8 cellular contexts compared by ENCODE assay signal in the genomic region with DNA sequence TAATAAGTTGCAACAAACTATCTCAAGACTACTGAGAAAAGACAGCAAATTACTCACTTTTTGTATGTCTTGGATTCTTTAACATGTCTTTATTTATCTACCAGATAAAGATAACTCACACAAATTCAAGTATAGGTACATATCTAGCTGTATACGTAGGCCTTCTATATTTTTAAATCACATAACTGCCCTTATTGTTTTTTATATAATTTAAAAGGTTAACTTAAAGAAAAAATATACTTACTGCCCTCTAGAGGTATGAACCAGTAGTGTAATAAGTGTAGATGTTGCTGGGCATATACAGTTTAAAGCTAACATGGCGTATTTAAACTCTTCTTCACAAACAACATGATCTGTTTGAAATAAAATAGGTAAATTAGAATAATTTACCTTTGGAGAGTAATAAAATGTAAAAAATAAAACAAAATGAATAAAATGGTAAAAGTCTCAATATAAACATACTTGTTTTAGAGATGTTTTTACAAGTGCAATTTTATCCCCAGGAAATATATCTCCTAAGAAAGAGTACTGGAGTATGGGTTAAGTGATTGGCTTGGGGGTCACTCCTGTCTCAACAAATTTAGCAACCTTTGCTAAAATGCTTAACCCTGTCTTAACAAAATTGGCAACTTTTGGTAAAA.
DNase-seq lines count a peak whose midpoint lies in the region; ATAC-seq and TF ChIP-seq lines count a peak whose summit lies in the region.

No MANE protein-coding gene starts in this region.

- peak; percentile 13 for DNase-seq in GM10248 (ENCODE audit: extremely low spot score)
- peak; percentile 17 for DNase-seq in NCI-H2081 treated with DMSO at 0.1 percent for 48 hours (lab: John Stamatoyannopoulos, UW)
- DNase-seq in coronary artery (ENCODE audit: low spot score) = no peak
- peak; percentile 40 for DNase-seq in renal cortical epithelial cell (ENCODE audit: low read depth)
- no peak for DNase-seq in effector CD8-positive, alpha-beta T cell (lab: John Stamatoyannopoulos, UW)
- no peak for DNase-seq in stimulated activated naive CD4-positive, alpha-beta T cell treated with Interleukin-2 at 50 U/mL for 16 hours (lab: John Stamatoyannopoulos, UW)

- TF ChIP-seq CTCF in 22Rv1 (IDR thresholded peaks at IDR 0.05) (peak; percentile 88), GM10248 (IDR thresholded peaks at IDR 0.05; ENCODE audit: control extremely low read depth, extremely low read depth, low read depth, missing control alignments) (peak; percentile 51), coronary artery (IDR thresholded peaks at IDR 0.05) (peak; percentile 20)

- CTCF ChIA-PET in GM10248 (lab: Yijun Ruan, JAX) = interaction anchor here (1.4 to 2.4 kb wide), 2 partner anchors 15 to 224 kb away, joined by 3 to 9 read pairs; no protein-coding TSS in a partner anchor

- POLR2A ChIA-PET in GM10248 (lab: Yijun Ruan, JAX) = no interaction called here

- no peak overlapping the region for H3K4me3 ChIP-seq in coronary artery

- H3K27ac ChIP-seq in 22Rv1 (no peak overlapping the region), coronary artery (no peak overlapping the region)

- ATAC-seq in HG02759 (IDR thresholded peaks at IDR 0.05; ENCODE audit: unreplicated experiment) = peak; percentile 85

Comparison
In these comparisons a context has a peak if more than half of its experiments do, and no peak if none do; other contexts are left out.
1. CTCF ChIP-seq: peak in every context shown above with its lines; median percentile 88 in 22Rv1; 51 in GM10248; 20 in coronary artery.
2. DNase-seq: peak in GM10248 (single experiment), NCI-H2081 treated with DMSO at 0.1 percent for 48 hours (single experiment) and renal cortical epithelial cell (single experiment); none in coronary artery (single experiment), effector CD8-positive, alpha-beta T cell (single experiment) and stimulated activated naive CD4-positive, alpha-beta T cell treated with Interleukin-2 at 50 U/mL for 16 hours (single experiment).